ENCODE assay signal across 1 cellular context in the genomic region with DNA sequence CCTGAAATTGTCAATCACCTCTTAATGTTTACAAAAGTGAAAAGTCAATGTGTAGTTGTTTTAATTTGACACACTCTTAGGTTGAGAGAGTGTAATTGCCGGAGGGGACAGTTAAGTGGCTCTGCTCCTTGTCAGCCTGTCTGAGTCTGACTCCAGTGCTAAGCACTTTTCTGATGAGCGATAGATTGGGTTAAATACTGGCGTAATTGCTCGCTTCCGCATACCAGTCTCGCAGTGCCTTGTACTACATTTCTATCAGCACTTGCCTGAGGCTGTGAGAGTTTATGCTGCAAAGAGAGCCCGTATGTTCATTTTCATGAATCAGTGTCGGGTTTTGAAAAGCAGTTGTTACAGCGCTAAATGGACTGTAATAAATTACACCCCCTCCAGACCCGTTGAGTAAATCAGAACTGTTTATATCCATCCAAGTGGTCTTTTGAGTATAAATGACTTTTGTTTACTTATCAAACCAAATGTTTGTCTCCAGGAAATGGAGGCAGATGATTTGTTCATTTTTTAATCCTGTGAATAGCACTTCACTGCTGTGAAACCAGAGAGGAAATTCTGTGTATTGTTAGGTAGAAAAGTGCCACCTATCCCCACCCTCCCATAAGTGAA.
A peak's percentile ranks its signal among the peaks of the same experiment; 100 is the strongest.
TF ChIP-seq lines count a peak whose summit lies in the region.

No MANE protein-coding gene starts in this region.

TF ChIP-seq in HEK293, 187 proteins besides CTCF, POLR2A, EP300 and RAD21 (continued from another document and continues in another):
- TF ChIP-seq ZBTB44 (tag by site-specific recombination; IDR thresholded peaks at IDR 0.05) (peak; percentile 58; the same call in 1 of the 2 replicates), ZNF202 (tag by site-specific recombination; IDR thresholded peaks at IDR 0.05; ENCODE audit: borderline replicate concordance) (no peak), ZNF549 (tag by site-specific recombination; IDR thresholded peaks at IDR 0.05) (no peak), IKZF3 (tag by site-specific recombination; IDR thresholded peaks at IDR 0.05) (peak; percentile 52; the same call in 1 of the 2 replicates), ZNF830 (tag by site-specific recombination; IDR thresholded peaks at IDR 0.05; ENCODE audit: low read depth) (no peak), HOXA7 (CRISPR knock-in tag; IDR thresholded peaks at IDR 0.05; ENCODE audit: borderline replicate concordance) (no peak), ZNF677 (tag by site-specific recombination; IDR thresholded peaks at IDR 0.05) (no peak), SP3 (tag by site-specific recombination; IDR thresholded peaks at IDR 0.05) (no peak), KLF7 (tag by site-specific recombination; IDR thresholded peaks at IDR 0.05; ENCODE audit: borderline replicate concordance) (no peak), ZNF211 (tag by site-specific recombination; IDR thresholded peaks at IDR 0.05; ENCODE audit: low read depth) (no peak), ZBTB6 (tag by site-specific recombination; IDR thresholded peaks at IDR 0.05) (no peak), GFI1B (tag by site-specific recombination; IDR thresholded peaks at IDR 0.05) (peak; percentile 63; the same call in 1 of the 2 replicates), ZNF335 (tag by site-specific recombination; conservative IDR thresholded peaks at IDR 0.05) (no peak), ZNF292 (tag by site-specific recombination; IDR thresholded peaks at IDR 0.05; ENCODE audit: borderline replicate concordance, low read depth) (no peak), ZIC2 (tag by site-specific recombination; IDR thresholded peaks at IDR 0.05) (no peak), ZNF324 (tag by site-specific recombination; IDR thresholded peaks at IDR 0.05) (no peak), ZXDB (tag by site-specific recombination; IDR thresholded peaks at IDR 0.05) (peak; percentile 53; the same call in 1 of the 2 replicates), ZBTB17 (tag by site-specific recombination; IDR thresholded peaks at IDR 0.05) (peak; percentile 86), RBAK (tag by site-specific recombination; IDR thresholded peaks at IDR 0.05) (no peak), GLI4 (tag by site-specific recombination; IDR thresholded peaks at IDR 0.05) (no peak), ZNF26 (tag by site-specific recombination; IDR thresholded peaks at IDR 0.05) (no peak), ZNF423 (tag by site-specific recombination; IDR thresholded peaks at IDR 0.05) (no peak), ZNF266 (tag by site-specific recombination; IDR thresholded peaks at IDR 0.05; ENCODE audit: low read depth) (no peak), ZNF768 (tag by site-specific recombination; IDR thresholded peaks at IDR 0.05) (no peak), ZSCAN16 (tag by site-specific recombination; IDR thresholded peaks at IDR 0.05) (no peak), ZNF548 (tag by site-specific recombination; IDR thresholded peaks at IDR 0.05) (no peak), ZBTB20 (tag by site-specific recombination; IDR thresholded peaks at IDR 0.05) (no peak)
- TF ChIP-seq, protein P1, sequence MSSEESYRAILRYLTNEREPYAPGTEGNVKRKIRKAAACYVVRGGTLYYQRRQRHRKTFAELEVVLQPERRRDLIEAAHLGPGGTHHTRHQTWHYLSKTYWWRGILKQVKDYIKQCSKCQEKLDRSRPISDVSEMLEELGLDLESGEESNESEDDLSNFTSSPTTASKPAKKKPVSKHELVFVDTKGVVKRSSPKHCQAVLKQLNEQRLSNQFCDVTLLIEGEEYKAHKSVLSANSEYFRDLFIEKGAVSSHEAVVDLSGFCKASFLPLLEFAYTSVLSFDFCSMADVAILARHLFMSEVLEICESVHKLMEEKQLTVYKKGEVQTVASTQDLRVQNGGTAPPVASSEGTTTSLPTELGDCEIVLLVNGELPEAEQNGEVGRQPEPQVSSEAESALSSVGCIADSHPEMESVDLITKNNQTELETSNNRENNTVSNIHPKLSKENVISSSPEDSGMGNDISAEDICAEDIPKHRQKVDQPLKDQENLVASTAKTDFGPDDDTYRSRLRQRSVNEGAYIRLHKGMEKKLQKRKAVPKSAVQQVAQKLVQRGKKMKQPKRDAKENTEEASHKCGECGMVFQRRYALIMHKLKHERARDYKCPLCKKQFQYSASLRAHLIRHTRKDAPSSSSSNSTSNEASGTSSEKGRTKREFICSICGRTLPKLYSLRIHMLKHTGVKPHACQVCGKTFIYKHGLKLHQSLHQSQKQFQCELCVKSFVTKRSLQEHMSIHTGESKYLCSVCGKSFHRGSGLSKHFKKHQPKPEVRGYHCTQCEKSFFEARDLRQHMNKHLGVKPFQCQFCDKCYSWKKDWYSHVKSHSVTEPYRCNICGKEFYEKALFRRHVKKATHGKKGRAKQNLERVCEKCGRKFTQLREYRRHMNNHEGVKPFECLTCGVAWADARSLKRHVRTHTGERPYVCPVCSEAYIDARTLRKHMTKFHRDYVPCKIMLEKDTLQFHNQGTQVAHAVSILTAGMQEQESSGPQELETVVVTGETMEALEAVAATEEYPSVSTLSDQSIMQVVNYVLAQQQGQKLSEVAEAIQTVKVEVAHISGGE (tag by site-specific recombination; conservative IDR thresholded peaks at IDR 0.05; ENCODE audit: low read depth): no peak
- TF ChIP-seq, protein P2, sequence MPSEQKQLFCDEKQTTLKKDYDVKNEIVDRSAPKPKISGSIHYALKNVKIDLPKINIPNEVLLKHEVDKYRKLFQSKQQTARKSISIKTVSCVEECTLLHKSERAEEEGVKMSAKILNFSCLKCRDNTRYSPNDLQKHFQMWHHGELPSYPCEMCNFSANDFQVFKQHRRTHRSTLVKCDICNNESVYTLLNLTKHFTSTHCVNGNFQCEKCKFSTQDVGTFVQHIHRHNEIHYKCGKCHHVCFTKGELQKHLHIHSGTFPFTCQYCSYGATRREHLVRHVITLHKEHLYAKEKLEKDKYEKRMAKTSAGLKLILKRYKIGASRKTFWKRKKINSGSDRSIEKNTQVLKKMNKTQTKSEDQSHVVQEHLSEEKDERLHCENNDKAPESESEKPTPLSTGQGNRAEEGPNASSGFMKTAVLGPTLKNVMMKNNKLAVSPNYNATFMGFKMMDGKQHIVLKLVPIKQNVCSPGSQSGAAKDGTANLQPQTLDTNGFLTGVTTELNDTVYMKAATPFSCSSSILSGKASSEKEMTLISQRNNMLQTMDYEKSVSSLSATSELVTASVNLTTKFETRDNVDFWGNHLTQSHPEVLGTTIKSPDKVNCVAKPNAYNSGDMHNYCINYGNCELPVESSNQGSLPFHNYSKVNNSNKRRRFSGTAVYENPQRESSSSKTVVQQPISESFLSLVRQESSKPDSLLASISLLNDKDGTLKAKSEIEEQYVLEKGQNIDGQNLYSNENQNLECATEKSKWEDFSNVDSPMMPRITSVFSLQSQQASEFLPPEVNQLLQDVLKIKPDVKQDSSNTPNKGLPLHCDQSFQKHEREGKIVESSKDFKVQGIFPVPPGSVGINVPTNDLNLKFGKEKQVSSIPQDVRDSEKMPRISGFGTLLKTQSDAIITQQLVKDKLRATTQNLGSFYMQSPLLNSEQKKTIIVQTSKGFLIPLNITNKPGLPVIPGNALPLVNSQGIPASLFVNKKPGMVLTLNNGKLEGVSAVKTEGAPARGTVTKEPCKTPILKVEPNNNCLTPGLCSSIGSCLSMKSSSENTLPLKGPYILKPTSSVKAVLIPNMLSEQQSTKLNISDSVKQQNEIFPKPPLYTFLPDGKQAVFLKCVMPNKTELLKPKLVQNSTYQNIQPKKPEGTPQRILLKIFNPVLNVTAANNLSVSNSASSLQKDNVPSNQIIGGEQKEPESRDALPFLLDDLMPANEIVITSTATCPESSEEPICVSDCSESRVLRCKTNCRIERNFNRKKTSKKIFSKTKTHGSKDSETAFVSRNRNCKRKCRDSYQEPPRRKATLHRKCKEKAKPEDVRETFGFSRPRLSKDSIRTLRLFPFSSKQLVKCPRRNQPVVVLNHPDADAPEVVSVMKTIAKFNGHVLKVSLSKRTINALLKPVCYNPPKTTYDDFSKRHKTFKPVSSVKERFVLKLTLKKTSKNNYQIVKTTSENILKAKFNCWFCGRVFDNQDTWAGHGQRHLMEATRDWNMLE (tag by site-specific recombination; conservative IDR thresholded peaks at IDR 0.05; ENCODE audit: low read depth): no peak
- TF ChIP-seq, protein P3, sequence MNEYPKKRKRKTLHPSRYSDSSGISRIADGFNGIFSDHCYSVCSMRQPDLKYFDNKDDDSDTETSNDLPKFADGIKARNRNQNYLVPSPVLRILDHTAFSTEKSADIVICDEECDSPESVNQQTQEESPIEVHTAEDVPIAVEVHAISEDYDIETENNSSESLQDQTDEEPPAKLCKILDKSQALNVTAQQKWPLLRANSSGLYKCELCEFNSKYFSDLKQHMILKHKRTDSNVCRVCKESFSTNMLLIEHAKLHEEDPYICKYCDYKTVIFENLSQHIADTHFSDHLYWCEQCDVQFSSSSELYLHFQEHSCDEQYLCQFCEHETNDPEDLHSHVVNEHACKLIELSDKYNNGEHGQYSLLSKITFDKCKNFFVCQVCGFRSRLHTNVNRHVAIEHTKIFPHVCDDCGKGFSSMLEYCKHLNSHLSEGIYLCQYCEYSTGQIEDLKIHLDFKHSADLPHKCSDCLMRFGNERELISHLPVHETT (tag by site-specific recombination; IDR thresholded peaks at IDR 0.05): no peak
- TF ChIP-seq, protein P4, sequence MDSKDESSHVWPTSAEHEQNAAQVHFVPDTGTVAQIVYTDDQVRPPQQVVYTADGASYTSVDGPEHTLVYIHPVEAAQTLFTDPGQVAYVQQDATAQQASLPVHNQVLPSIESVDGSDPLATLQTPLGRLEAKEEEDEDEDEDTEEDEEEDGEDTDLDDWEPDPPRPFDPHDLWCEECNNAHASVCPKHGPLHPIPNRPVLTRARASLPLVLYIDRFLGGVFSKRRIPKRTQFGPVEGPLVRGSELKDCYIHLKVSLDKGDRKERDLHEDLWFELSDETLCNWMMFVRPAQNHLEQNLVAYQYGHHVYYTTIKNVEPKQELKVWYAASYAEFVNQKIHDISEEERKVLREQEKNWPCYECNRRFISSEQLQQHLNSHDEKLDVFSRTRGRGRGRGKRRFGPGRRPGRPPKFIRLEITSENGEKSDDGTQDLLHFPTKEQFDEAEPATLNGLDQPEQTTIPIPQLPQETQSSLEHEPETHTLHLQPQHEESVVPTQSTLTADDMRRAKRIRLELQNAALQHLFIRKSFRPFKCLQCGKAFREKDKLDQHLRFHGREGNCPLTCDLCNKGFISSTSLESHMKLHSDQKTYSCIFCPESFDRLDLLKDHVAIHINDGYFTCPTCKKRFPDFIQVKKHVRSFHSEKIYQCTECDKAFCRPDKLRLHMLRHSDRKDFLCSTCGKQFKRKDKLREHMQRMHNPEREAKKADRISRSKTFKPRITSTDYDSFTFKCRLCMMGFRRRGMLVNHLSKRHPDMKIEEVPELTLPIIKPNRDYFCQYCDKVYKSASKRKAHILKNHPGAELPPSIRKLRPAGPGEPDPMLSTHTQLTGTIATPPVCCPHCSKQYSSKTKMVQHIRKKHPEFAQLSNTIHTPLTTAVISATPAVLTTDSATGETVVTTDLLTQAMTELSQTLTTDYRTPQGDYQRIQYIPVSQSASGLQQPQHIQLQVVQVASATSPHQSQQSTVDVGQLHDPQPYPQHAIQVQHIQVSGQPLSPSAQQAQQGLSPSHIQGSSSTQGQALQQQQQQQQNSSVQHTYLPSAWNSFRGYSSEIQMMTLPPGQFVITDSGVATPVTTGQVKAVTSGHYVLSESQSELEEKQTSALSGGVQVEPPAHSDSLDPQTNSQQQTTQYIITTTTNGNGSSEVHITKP (tag by site-specific recombination; IDR thresholded peaks at IDR 0.05): peak; percentile 14; the same call in 1 of the 2 replicates
- TF ChIP-seq, protein P5, sequence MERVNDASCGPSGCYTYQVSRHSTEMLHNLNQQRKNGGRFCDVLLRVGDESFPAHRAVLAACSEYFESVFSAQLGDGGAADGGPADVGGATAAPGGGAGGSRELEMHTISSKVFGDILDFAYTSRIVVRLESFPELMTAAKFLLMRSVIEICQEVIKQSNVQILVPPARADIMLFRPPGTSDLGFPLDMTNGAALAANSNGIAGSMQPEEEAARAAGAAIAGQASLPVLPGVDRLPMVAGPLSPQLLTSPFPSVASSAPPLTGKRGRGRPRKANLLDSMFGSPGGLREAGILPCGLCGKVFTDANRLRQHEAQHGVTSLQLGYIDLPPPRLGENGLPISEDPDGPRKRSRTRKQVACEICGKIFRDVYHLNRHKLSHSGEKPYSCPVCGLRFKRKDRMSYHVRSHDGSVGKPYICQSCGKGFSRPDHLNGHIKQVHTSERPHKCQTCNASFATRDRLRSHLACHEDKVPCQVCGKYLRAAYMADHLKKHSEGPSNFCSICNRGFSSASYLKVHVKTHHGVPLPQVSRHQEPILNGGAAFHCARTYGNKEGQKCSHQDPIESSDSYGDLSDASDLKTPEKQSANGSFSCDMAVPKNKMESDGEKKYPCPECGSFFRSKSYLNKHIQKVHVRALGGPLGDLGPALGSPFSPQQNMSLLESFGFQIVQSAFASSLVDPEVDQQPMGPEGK (tag by site-specific recombination; IDR thresholded peaks at IDR 0.05): no peak
